In genomic region chr9:127825319-127826051, GRCh38 we compare ENCODE assay signal across 7 cellular contexts. TPM values are rescaled to one million over a fixed set of nuclear protein-coding genes. Genes with fewer than 3 reads are reported as not detected.
DNase-seq lines count a peak whose midpoint lies in the region; ATAC-seq, FAIRE-seq and TF ChIP-seq lines count a peak whose summit lies in the region.
"Had no signal": no experiment of that assay in that cellular context is flagged by ENCODE, and none has a peak within 500 bp of the region (broad histone marks: within the 10 kb centered on the region; RNA-seq: fewer than 3 reads in every experiment).

No MANE protein-coding gene starts in this region.

- TF ChIP-seq CTCF in A673 (conservative IDR thresholded peaks at IDR 0.05; ENCODE audit: low read depth, low read length) = peak; percentile 50

- 48% methylated on average over 42 of the region's 42 CpGs for WGBS in right cardiac atrium

- H3K36me3 ChIP-seq in A673 (ENCODE audit: insufficient read depth, low read length, poor library complexity, severe bottlenecking) = peaks cover 5% of the 10 kb centered on the region
- peaks cover 41% of the 10 kb centered on the region for H3K36me3 ChIP-seq in MG63

- POLR2A ChIA-PET in A673 (lab: Charles Lee; ENCODE audit: low non-redundant PET) = no interaction called here

- H3K27me3 ChIP-seq in A673 (replicated peaks; ENCODE audit: insufficient read depth, low read depth, low read length, poor library complexity) (no peaks in the 10 kb centered on the region), right cardiac atrium (ENCODE audit: control insufficient read depth, insufficient read depth) (no peaks in the 10 kb centered on the region), MG63 (no peaks in the 10 kb centered on the region)

- no TSS peak for BruUV-seq in A673 (replicated peaks; lab: Mats Ljungman, UMichigan)

- H3K9me3 ChIP-seq in A673 (ENCODE audit: low read depth, low read length, poor library complexity, severe bottlenecking) = no peaks in the 10 kb centered on the region
- no peaks in the 10 kb centered on the region for H3K9me3 ChIP-seq in right cardiac atrium (ENCODE audit: control insufficient read depth, low read length)
- H3K9me3 ChIP-seq in MG63 = no peaks in the 10 kb centered on the region

- H3K4me1 ChIP-seq in A673 (ENCODE audit: insufficient read depth, low read length, poor library complexity, severe bottlenecking) (no peaks in the 10 kb centered on the region), right cardiac atrium (ENCODE audit: control insufficient read depth, insufficient read depth, low read length) (peaks cover 19% of the 10 kb centered on the region)

- ATAC-seq in right cardiac atrium = peak; percentile 1 to 17

- no peak overlapping the region for H3K4me3 ChIP-seq in A673 (ENCODE audit: low read depth, low read length, poor library complexity, severe bottlenecking)
- H3K4me3 ChIP-seq in right cardiac atrium (ENCODE audit: low read length) = no peak overlapping the region
- no peak overlapping the region for H3K4me3 ChIP-seq in MG63

- FAIRE-seq in HTR-8/SVneo (lab: Jason Lieb, UNC) = no peak

- H3K27ac ChIP-seq in A673 (ENCODE audit: low read depth, low read length, poor library complexity, severe bottlenecking) (no peak overlapping the region), right cardiac atrium (ENCODE audit: low read length) (peak overlapping the region; percentile 47)

- CTCF ChIA-PET in A673 (lab: Charles Lee) = no interaction called here

- intact Hi-C loops in A673 (cut with micrococcal nuclease; ENCODE audit: unreplicated experiment) (no loop called here), right cardiac atrium (cut with DNase I) (loop anchor here in 1 of 4 donors (5.0 kb wide), 1 partner anchor 37 kb away; no protein-coding TSS in a partner anchor)

- no peak for DNase-seq in A673 (ENCODE audit: low spot score)
- DNase-seq in NCI-H774 (lab: John Stamatoyannopoulos, UW) = peak; percentile 22
- peak; percentile 35 to 89 (median 87) for DNase-seq in right cardiac atrium
- DNase-seq in MG63 = no peak
- DNase-seq in HTR-8/SVneo (ENCODE audit: insufficient read length, low spot score) = no peak
- no peak for DNase-seq in NAMALWA (ENCODE audit: low spot score)

RNA-seq across cellular contexts. Expression of gene FPGS, which starts 22.8 kb away (rescaled TPM):
- total RNA-seq in A673 (2021) = 74.9 and 78.2 TPM in 2 replicates
- 10 to 100 TPM; 34.1 to 53.1 (median 45.6) TPM for total RNA-seq in right cardiac atrium
- 30.1 TPM for polyA plus RNA-seq in right cardiac atrium
- total RNA-seq in MG63 (2014; rRNA removed; shearing (Covaris generic); ENCODE audit: low replicate concordance) = 100 and 115 TPM in 2 replicates

RNA-seq across cellular contexts. Expression of gene ENG, which starts 29.0 kb away (rescaled TPM):
- total RNA-seq in A673 (2021) (29.9 and 31.1 TPM in 2 replicates), right cardiac atrium (100 to 1,000 TPM; 275 to 462 (median 364) TPM)
- polyA plus RNA-seq in right cardiac atrium = 362 TPM
- total RNA-seq in MG63 (2014; rRNA removed; shearing (Covaris generic); ENCODE audit: low replicate concordance) = 12.9 and 14.0 TPM in 2 replicates

RNA-seq across cellular contexts. Expression of gene CDK9, which starts 39.7 kb away (rescaled TPM):
- 68.0 and 77.7 TPM in 2 replicates for total RNA-seq in A673 (2021)
- total RNA-seq in right cardiac atrium = 10 to 100 TPM; 49.0 to 62.5 (median 58.6) TPM
- 37.3 TPM for polyA plus RNA-seq in right cardiac atrium
- total RNA-seq in MG63 (2014; rRNA removed; shearing (Covaris generic); ENCODE audit: low replicate concordance) = 48.6 and 67.5 TPM in 2 replicates

RNA-seq across cellular contexts. Expression of gene SH2D3C, which starts 47.0 kb away (rescaled TPM):
- total RNA-seq in A673 (2021) (not detected in 2 replicates), right cardiac atrium (10 to 100 TPM in 3 of 4 donors, 1 to 10 TPM in 1; 9.4 to 15.5 (median 12.7) TPM)
- 17.4 TPM for polyA plus RNA-seq in right cardiac atrium
- not detected in 2 replicates for total RNA-seq in MG63 (2014; rRNA removed; shearing (Covaris generic); ENCODE audit: low replicate concordance)
- total RNA-seq: HT1080 had no signal

RNA-seq across cellular contexts. Expression of gene AK1, which starts 52.0 kb away (rescaled TPM):
- 35.8 and 52.9 TPM in 2 replicates for total RNA-seq in A673 (2021)
- 100 to 1,000 TPM; 630 to 722 (median 659) TPM for total RNA-seq in right cardiac atrium
- polyA plus RNA-seq in right cardiac atrium = 811 TPM
- 36.6 and 69.0 TPM in 2 replicates for total RNA-seq in MG63 (2014; rRNA removed; shearing (Covaris generic); ENCODE audit: low replicate concordance)

Comparison
In these comparisons a context has a peak if more than half of its experiments do, and no peak if none do; other contexts are left out.
1. DNase-seq: peak in NCI-H774 (single experiment) and right cardiac atrium (3 of 3); none in A673 (single experiment), MG63 (single experiment), HTR-8/SVneo (single experiment) and NAMALWA (single experiment).